Comparison of ENCODE assay signal across 8 cellular contexts in the genomic region with DNA sequence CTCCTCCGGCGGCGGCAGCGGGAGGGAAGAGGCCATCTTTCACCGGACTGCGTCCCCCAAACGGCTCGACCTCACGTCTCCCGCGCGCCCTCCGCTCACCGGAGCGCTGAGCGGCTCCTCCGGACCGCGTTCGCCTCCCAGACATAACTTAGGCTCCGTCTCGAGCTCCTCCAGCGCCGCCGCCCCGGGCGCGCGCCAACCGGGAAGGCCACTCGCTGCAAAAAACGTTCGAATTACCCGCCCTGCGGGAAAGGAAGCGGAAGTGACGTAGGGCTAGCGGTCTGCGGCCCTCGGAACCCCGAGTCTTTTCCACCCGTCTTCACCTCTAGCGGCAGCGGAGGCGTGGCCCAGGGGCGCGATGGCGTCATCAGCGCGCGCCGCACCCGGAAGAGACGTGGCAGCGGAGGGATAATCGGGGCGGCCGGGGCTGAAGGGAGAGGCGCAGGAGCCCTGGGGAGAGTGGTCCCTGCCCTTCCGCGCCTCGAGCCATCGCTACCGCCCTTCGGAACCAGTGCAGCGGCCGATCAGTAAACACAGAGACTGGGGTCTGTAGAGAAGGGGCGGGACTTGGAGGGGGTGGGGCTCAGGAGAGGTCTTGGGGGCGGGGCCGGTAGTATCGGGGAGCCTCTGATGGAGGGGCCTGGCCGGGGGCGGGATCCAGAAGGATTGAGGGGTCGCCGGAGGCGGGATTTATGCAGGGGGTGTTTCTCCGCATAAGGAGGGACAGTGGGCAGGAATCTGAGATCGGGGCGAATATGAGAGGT. TPM values are rescaled to one million over a fixed set of nuclear protein-coding genes. Genes with fewer than 3 reads are reported as not detected.
DNase-seq lines count a peak whose midpoint lies in the region; ATAC-seq and TF ChIP-seq lines count a peak whose summit lies in the region.

A gene with protein sequence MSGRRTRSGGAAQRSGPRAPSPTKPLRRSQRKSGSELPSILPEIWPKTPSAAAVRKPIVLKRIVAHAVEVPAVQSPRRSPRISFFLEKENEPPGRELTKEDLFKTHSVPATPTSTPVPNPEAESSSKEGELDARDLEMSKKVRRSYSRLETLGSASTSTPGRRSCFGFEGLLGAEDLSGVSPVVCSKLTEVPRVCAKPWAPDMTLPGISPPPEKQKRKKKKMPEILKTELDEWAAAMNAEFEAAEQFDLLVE (minus strand): TSS at position 207 of the 764 bp plus-strand sequence. CDS start 62 bp downstream, at position 145.
A gene (plus strand): TSS at position 389 of the 764 bp plus-strand sequence. CDS start 477 bp downstream, outside the sequence.

- H3K4me3 Mint-ChIP-seq in activated T-helper 17 cell treated with anti-CD3 and anti-CD28 coated beads, Interleukin-2, amount 50 U/mL, for 72 hours: peak within 1 kb of the TSS; percentile 98
- H3K4me3 Mint-ChIP-seq in naive B cell: peak within 1 kb of the TSS; percentile 94 to 99 (median 96)
- H3K4me3 Mint-ChIP-seq in stimulated activated effector memory CD8-positive, alpha-beta T cell treated with anti-CD3 and anti-CD28 coated beads, Interleukin-12 subunit alpha, Interleukin-12 subunit beta, amount 100 ng/mL, for 72 hours: peak within 1 kb of the TSS; percentile 99

- H3K4me1 Mint-ChIP-seq in activated T-helper 17 cell treated with anti-CD3 and anti-CD28 coated beads, Interleukin-2, amount 50 U/mL, for 72 hours: peaks cover 33% of the 10 kb centered on the region
- peaks cover 34 to 42% (median 35%) of the 10 kb centered on the region in 3 donors for H3K4me1 Mint-ChIP-seq in naive B cell
- peaks cover 46% of the 10 kb centered on the region for H3K4me1 Mint-ChIP-seq in stimulated activated effector memory CD8-positive, alpha-beta T cell treated with anti-CD3 and anti-CD28 coated beads, Interleukin-12 subunit alpha, Interleukin-12 subunit beta, amount 100 ng/mL, for 72 hours

- no peak for TF ChIP-seq CTCF in RWPE1 (conservative IDR thresholded peaks at IDR 0.05; ENCODE audit: low read depth)

- ATAC-seq in activated T-helper 17 cell treated with anti-CD3 and anti-CD28 coated beads, Interleukin-2, amount 50 U/mL, for 72 hours (replicated peaks): peak; percentile 94
- ATAC-seq in naive B cell (ENCODE audit: low read depth in 2 of 2): peak; percentile 94 to 95
- ATAC-seq in stimulated activated effector memory CD8-positive, alpha-beta T cell treated with anti-CD3 and anti-CD28 coated beads, Interleukin-12 subunit alpha, Interleukin-12 subunit beta, amount 100 ng/mL, for 72 hours: peak; percentile 93

- peak within 1 kb of the TSS; percentile 86 for H3K27ac ChIP-seq in RWPE1

- POLR2A ChIA-PET in RWPE1 (lab: Yijun Ruan, JAX; ENCODE audit: low non-redundant PET): interaction anchor here (0.7 kb wide), 1 partner anchor 26 kb away, joined by 3 read pairs; a partner anchor contains a TSS

- H3K9me3 Mint-ChIP-seq in activated T-helper 17 cell treated with anti-CD3 and anti-CD28 coated beads, Interleukin-2, amount 50 U/mL, for 72 hours: no peaks in the 10 kb centered on the region
- no peaks in the 10 kb centered on the region for H3K9me3 Mint-ChIP-seq in naive B cell
- no peaks in the 10 kb centered on the region for H3K9me3 Mint-ChIP-seq in stimulated activated effector memory CD8-positive, alpha-beta T cell treated with anti-CD3 and anti-CD28 coated beads, Interleukin-12 subunit alpha, Interleukin-12 subunit beta, amount 100 ng/mL, for 72 hours

- CTCF ChIA-PET in RWPE1 (lab: Yijun Ruan, JAX): no interaction called here

- DNase-seq in Daoy (ENCODE audit: low read depth): peak; percentile 97
- peak; percentile 56 for DNase-seq in GOT3 (lab: John Stamatoyannopoulos, UW)
- DNase-seq in LoVo (ENCODE audit: low spot score): peak; percentile 97
- peak; percentile 97 for DNase-seq in RWPE1 (ENCODE audit: low spot score)
- DNase-seq in fibroblast of gingiva (ENCODE audit: low read depth): peak; percentile 96
- peak; percentile 96 for DNase-seq in naive B cell
- peak; percentile 98 to 99 for DNase-seq in stimulated activated effector memory CD8-positive, alpha-beta T cell treated with anti-CD3 and anti-CD28 coated beads, Interleukin-12 subunit alpha, Interleukin-12 subunit beta, amount 100 ng/mL, for 72 hours (ENCODE audit: low spot score in 2 of 2)

- no peaks in the 10 kb centered on the region for H3K27me3 Mint-ChIP-seq in activated T-helper 17 cell treated with anti-CD3 and anti-CD28 coated beads, Interleukin-2, amount 50 U/mL, for 72 hours
- no peaks in the 10 kb centered on the region for H3K27me3 Mint-ChIP-seq in naive B cell

- H3K36me3 Mint-ChIP-seq in activated T-helper 17 cell treated with anti-CD3 and anti-CD28 coated beads, Interleukin-2, amount 50 U/mL, for 72 hours (ENCODE audit: low read depth): peaks cover 91% of the 10 kb centered on the region
- peaks cover 6 to 17% of the 10 kb centered on the region in 2 donors for H3K36me3 Mint-ChIP-seq in naive B cell
- peaks cover 95% of the 10 kb centered on the region for H3K36me3 Mint-ChIP-seq in stimulated activated effector memory CD8-positive, alpha-beta T cell treated with anti-CD3 and anti-CD28 coated beads, Interleukin-12 subunit alpha, Interleukin-12 subunit beta, amount 100 ng/mL, for 72 hours

- peak within 1 kb of the TSS; percentile 98 for H3K27ac Mint-ChIP-seq in activated T-helper 17 cell treated with anti-CD3 and anti-CD28 coated beads, Interleukin-2, amount 50 U/mL, for 72 hours
- H3K27ac Mint-ChIP-seq in naive B cell: peak within 1 kb of the TSS; percentile 94 to 99 (median 98)
- peak within 1 kb of the TSS; percentile 99 for H3K27ac Mint-ChIP-seq in stimulated activated effector memory CD8-positive, alpha-beta T cell treated with anti-CD3 and anti-CD28 coated beads, Interleukin-12 subunit alpha, Interleukin-12 subunit beta, amount 100 ng/mL, for 72 hours

RNA-seq across cellular contexts. Expression of the first gene that starts in this region (rescaled TPM):
- 75.2 and 77.1 TPM in 2 replicates for total RNA-seq in Daoy (2014; rRNA removed; shearing (Covaris generic))
- 100 to 1,000 TPM in 1 of 2 donors, 10 to 100 TPM in 1; 99.5 to 127 TPM for total RNA-seq in activated T-helper 17 cell treated with anti-CD3 and anti-CD28 coated beads, Interleukin-2, amount 50 U/mL, for 72 hours
- under 1 TPM in 5 of 6 donors, not detected in 1; 0.11 to 1.00 (median 0.47) TPM for polyA plus RNA-seq in naive B cell (ENCODE audit: low read depth in 6 of 6)

RNA-seq across cellular contexts. Expression of the second gene that starts in this region (rescaled TPM):
- 36.6 and 52.9 TPM in 2 replicates for total RNA-seq in Daoy (2014; rRNA removed; shearing (Covaris generic))
- total RNA-seq in activated T-helper 17 cell treated with anti-CD3 and anti-CD28 coated beads, Interleukin-2, amount 50 U/mL, for 72 hours: 10 to 100 TPM; 25.2 to 36.3 TPM
- 10 to 100 TPM; 30.0 to 37.4 (median 35.0) TPM for polyA plus RNA-seq in naive B cell (ENCODE audit: low read depth in 6 of 6)

Comparison
In these comparisons a context has a peak if more than half of its experiments do, and no peak if none do; other contexts are left out.
1. Peak in every context shown above with its lines: DNase-seq, ATAC-seq and H3K27ac ChIP-seq.